Comparison of ENCODE assay signal across 1 cellular context in genomic region chr11:65662802-65663633, GRCh38.
TF ChIP-seq lines count a peak whose summit lies in the region.

Gene RELA (minus strand): TSS chr11:65662916. CDS start chr11:65662832, 84 bp downstream.

TF ChIP-seq in HepG2, 621 proteins besides CTCF, POLR2A, EP300 and RAD21 (continued from another document and continues in another):
- TF ChIP-seq ZNF800 (CRISPR knock-in tag; IDR thresholded peaks at IDR 0.05) (0 out of 2 replicates have a peak, but pooled peaks have one; percentile 48), MATR3 (CRISPR knock-in tag; IDR thresholded peaks at IDR 0.05) (no peak), RELA (CRISPR knock-in tag; IDR thresholded peaks at IDR 0.05) (no peak), PHF8 (CRISPR knock-in tag; IDR thresholded peaks at IDR 0.05) (peak; percentile 83), JUNB (CRISPR knock-in tag; IDR thresholded peaks at IDR 0.05; ENCODE audit: borderline replicate concordance) (no peak), ZBTB39 (CRISPR knock-in tag; IDR thresholded peaks at IDR 0.05) (no peak), ZNF20 (CRISPR knock-in tag; IDR thresholded peaks at IDR 0.05) (no peak), SMAD1 (CRISPR knock-in tag; IDR thresholded peaks at IDR 0.05; ENCODE audit: borderline replicate concordance, low read depth) (0 out of 2 replicates have a peak, but pooled peaks have one; percentile 38), NAIF1 (CRISPR knock-in tag; IDR thresholded peaks at IDR 0.05; ENCODE audit: borderline replicate concordance) (no peak), EEA1 (CRISPR knock-in tag; IDR thresholded peaks at IDR 0.05; ENCODE audit: borderline replicate concordance) (no peak), ZNF274 (CRISPR knock-in tag; IDR thresholded peaks at IDR 0.05) (peak; percentile 58; the same call in 1 of the 2 replicates), ZIK1 (CRISPR knock-in tag; IDR thresholded peaks at IDR 0.05; ENCODE audit: borderline replicate concordance, low read depth) (peak; percentile 83; the same call in 1 of the 2 replicates), ZNF33A (CRISPR knock-in tag; IDR thresholded peaks at IDR 0.05; ENCODE audit: borderline replicate concordance) (peak; percentile 87; the same call in 1 of the 2 replicates), HIC2 (CRISPR knock-in tag; IDR thresholded peaks at IDR 0.05; ENCODE audit: low read depth) (no peak), GLI4 (CRISPR knock-in tag; IDR thresholded peaks at IDR 0.05; ENCODE audit: borderline replicate concordance) (no peak), ZNF143 (CRISPR knock-in tag; IDR thresholded peaks at IDR 0.05) (no peak; the same call in 1 of the 2 replicates), ZKSCAN1 (IDR thresholded peaks at IDR 0.05; ENCODE audit: low read length) (no peak), ZNF263 (CRISPR knock-in tag; IDR thresholded peaks at IDR 0.05) (no peak), CHD4 (IDR thresholded peaks at IDR 0.05; ENCODE audit: borderline replicate concordance, low read length) (no peak), ZNF841 (CRISPR knock-in tag; IDR thresholded peaks at IDR 0.05; ENCODE audit: borderline replicate concordance) (no peak; the same call in 1 of the 2 replicates), ARID5B (CRISPR knock-in tag; IDR thresholded peaks at IDR 0.05) (no peak; the same call in 1 of the 2 replicates), ZXDC (CRISPR knock-in tag; IDR thresholded peaks at IDR 0.05) (no peak), TRIM24 (CRISPR knock-in tag; IDR thresholded peaks at IDR 0.05) (no peak), CBFB (CRISPR knock-in tag; IDR thresholded peaks at IDR 0.05) (no peak), ARID3A (IDR thresholded peaks at IDR 0.05; ENCODE audit: low read depth, low read length) (no peak), AKAP8 (CRISPR knock-in tag; IDR thresholded peaks at IDR 0.05) (no peak), RFX3 (CRISPR knock-in tag; IDR thresholded peaks at IDR 0.05) (no peak), ZNF878 (CRISPR knock-in tag; IDR thresholded peaks at IDR 0.05) (no peak), ZNF224 (CRISPR knock-in tag; IDR thresholded peaks at IDR 0.05) (peak; percentile 80), SYNCRIP (IDR thresholded peaks at IDR 0.05; ENCODE audit: insufficient read depth, low read depth, low read length) (no peak), FOXK1 (CRISPR knock-in tag; IDR thresholded peaks at IDR 0.05; ENCODE audit: borderline replicate concordance, low read depth) (no peak), ZNF740 (CRISPR knock-in tag; IDR thresholded peaks at IDR 0.05) (no peak), PHF20 (CRISPR knock-in tag; IDR thresholded peaks at IDR 0.05) (peak; percentile 48), ZNF414 (CRISPR knock-in tag; IDR thresholded peaks at IDR 0.05) (no peak), PHB2 (IDR thresholded peaks at IDR 0.05; ENCODE audit: partially characterized antibody) (no peak), MXD4 (CRISPR knock-in tag; IDR thresholded peaks at IDR 0.05) (no peak; the same call in 1 of the 2 replicates), ZNF354B (CRISPR knock-in tag; IDR thresholded peaks at IDR 0.05) (no peak), KMT2B (CRISPR knock-in tag; IDR thresholded peaks at IDR 0.05) (no peak), SAP130 (CRISPR knock-in tag; IDR thresholded peaks at IDR 0.05; ENCODE audit: low read depth) (peak; percentile 81), ZNF720 (CRISPR knock-in tag; IDR thresholded peaks at IDR 0.05) (no peak), GLMP (CRISPR knock-in tag; IDR thresholded peaks at IDR 0.05; ENCODE audit: borderline replicate concordance) (no peak), ZNF616 (CRISPR knock-in tag; IDR thresholded peaks at IDR 0.05; ENCODE audit: low read depth) (no peak), ZNF543 (CRISPR knock-in tag; IDR thresholded peaks at IDR 0.05) (peak; percentile 70; the same call in 1 of the 2 replicates), SRSF4 (IDR thresholded peaks at IDR 0.05; ENCODE audit: low read depth, low read length, poor library complexity, severe bottlenecking) (no peak), GMEB2 (CRISPR knock-in tag; IDR thresholded peaks at IDR 0.05; ENCODE audit: low read depth) (no peak), ZNF430 (CRISPR knock-in tag; IDR thresholded peaks at IDR 0.05) (peak; percentile 75; the same call in 1 of the 2 replicates), ZNF580 (CRISPR knock-in tag; IDR thresholded peaks at IDR 0.05; ENCODE audit: borderline replicate concordance, low read depth) (peak; percentile 28; the same call in 1 of the 2 replicates)
